ENCODE assay signal across 11 cellular contexts in the genomic region with DNA sequence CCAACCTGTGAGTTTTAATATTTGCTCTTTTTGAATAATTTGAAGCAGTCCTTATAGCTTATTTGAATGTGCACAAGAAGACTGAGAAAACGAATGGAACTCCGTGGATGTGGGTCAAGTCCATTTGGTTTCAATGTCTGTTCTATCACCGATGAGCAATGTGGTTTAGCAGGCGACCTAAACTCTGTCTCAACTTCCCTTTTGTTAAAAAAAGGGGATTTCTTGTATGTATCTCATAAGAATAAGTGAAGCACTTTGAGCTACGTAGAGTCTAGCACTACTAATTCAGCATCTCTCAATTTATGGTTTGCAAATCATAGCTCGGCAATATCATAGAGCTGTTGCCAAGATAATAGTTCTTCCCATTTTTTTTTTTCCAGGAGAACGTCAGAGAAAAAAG. TPM values are rescaled to one million over a fixed set of nuclear protein-coding genes. Genes with fewer than 3 reads are reported as not detected.
DNase-seq lines count a peak whose midpoint lies in the region; ATAC-seq and TF ChIP-seq lines count a peak whose summit lies in the region.
"Had no signal": no experiment of that assay in that cellular context is flagged by ENCODE, and none has a peak within 500 bp of the region (broad histone marks: within the 10 kb centered on the region; RNA-seq: fewer than 3 reads in every experiment).

No MANE protein-coding gene starts in this region.

- H3K4me1 Mint-ChIP-seq in natural killer cell treated with Interleukin-12 subunit alpha and Interleukin-12 subunit beta and Interleukin-15 and Interleukin-18, amount 100 ng/mL, for 72 hours (ENCODE audit: low read depth in 2 of 2), result peaks cover 34 to 43% of the 10 kb centered on the region in 2 donors
- H3K4me1 Mint-ChIP-seq in natural killer cell, result peaks cover 17 to 29% of the 10 kb centered on the region in 2 donors

- no peak overlapping the region for H3K27ac Mint-ChIP-seq in natural killer cell treated with Interleukin-12 subunit alpha and Interleukin-12 subunit beta and Interleukin-15 and Interleukin-18, amount 100 ng/mL, for 72 hours
- no peak overlapping the region for H3K27ac Mint-ChIP-seq in natural killer cell
- H3K27ac Mint-ChIP-seq: activated T-cell treated with anti-CD3 and anti-CD28 coated beads, Interleukin-2, amount 50 U/mL, for 24 hours had no signal

- no peaks in the 10 kb centered on the region for H3K27me3 ChIP-seq in foreskin keratinocyte
- H3K27me3 ChIP-seq in WERI-Rb-1 (ENCODE audit: insufficient read depth, low read depth, severe bottlenecking), result no peaks in the 10 kb centered on the region

- H3K9me3 ChIP-seq in WERI-Rb-1 (ENCODE audit: severe bottlenecking), result no peaks in the 10 kb centered on the region

- TF ChIP-seq CTCF in natural killer cell (IDR thresholded peaks at IDR 0.05), result no peak
- TF ChIP-seq CTCF in foreskin keratinocyte (conservative IDR thresholded peaks at IDR 0.05), result no peak
- no peak for TF ChIP-seq CTCF in WERI-Rb-1 (IDR thresholded peaks at IDR 0.05; ENCODE audit: low read depth, low read length)

- H3K27ac ChIP-seq in foreskin keratinocyte (no peak overlapping the region), WERI-Rb-1 (no peak overlapping the region)

- peak overlapping the region; percentile 28 for H3K4me3 Mint-ChIP-seq in natural killer cell treated with Interleukin-12 subunit alpha and Interleukin-12 subunit beta and Interleukin-15 and Interleukin-18, amount 100 ng/mL, for 72 hours
- H3K4me3 Mint-ChIP-seq in natural killer cell, result no peak overlapping the region
- H3K4me3 Mint-ChIP-seq: activated T-cell treated with anti-CD3 and anti-CD28 coated beads, Interleukin-2, amount 50 U/mL, for 24 hours had no signal

- no peaks in the 10 kb centered on the region for H3K9me3 Mint-ChIP-seq in natural killer cell treated with Interleukin-12 subunit alpha and Interleukin-12 subunit beta and Interleukin-15 and Interleukin-18, amount 100 ng/mL, for 72 hours
- no peaks in the 10 kb centered on the region for H3K9me3 Mint-ChIP-seq in natural killer cell
- H3K9me3 Mint-ChIP-seq: activated T-cell treated with anti-CD3 and anti-CD28 coated beads, Interleukin-2, amount 50 U/mL, for 24 hours had no signal

- no peaks in the 10 kb centered on the region for H3K36me3 Mint-ChIP-seq in natural killer cell treated with Interleukin-12 subunit alpha and Interleukin-12 subunit beta and Interleukin-15 and Interleukin-18, amount 100 ng/mL, for 72 hours
- H3K36me3 Mint-ChIP-seq in natural killer cell, result no peaks in the 10 kb centered on the region

- no peak overlapping the region for H3K4me3 ChIP-seq in WERI-Rb-1 (ENCODE audit: low read depth, low read length)

- ATAC-seq in natural killer cell treated with Interleukin-12 subunit alpha and Interleukin-12 subunit beta and Interleukin-15 and Interleukin-18, amount 100 ng/mL, for 72 hours, result no peak
- ATAC-seq in natural killer cell (no peak), HG02938 (IDR thresholded peaks at IDR 0.05; ENCODE audit: unreplicated experiment) (peak; percentile 17), foreskin keratinocyte (no peak), HG03520 (IDR thresholded peaks at IDR 0.05; ENCODE audit: unreplicated experiment) (no peak)

- DNase-seq in natural killer cell treated with Interleukin-12 subunit alpha and Interleukin-12 subunit beta and Interleukin-15 and Interleukin-18, amount 100 ng/mL, for 72 hours (ENCODE audit: low spot score), result peak; percentile 69
- no peak for DNase-seq in natural killer cell
- peak; percentile 63 for DNase-seq in OCI-M1 (lab: John Stamatoyannopoulos, UW)
- no peak for DNase-seq in foreskin keratinocyte
- no peak for DNase-seq in KG1 (lab: John Stamatoyannopoulos, UW)
- no peak for DNase-seq in WERI-Rb-1
- DNase-seq: activated T-cell treated with anti-CD3 and anti-CD28 coated beads, Interleukin-2, amount 50 U/mL, for 24 hours; amniotic stem cell; islet precursor cell had no signal

- no peaks in the 10 kb centered on the region for H3K27me3 Mint-ChIP-seq in natural killer cell treated with Interleukin-12 subunit alpha and Interleukin-12 subunit beta and Interleukin-15 and Interleukin-18, amount 100 ng/mL, for 72 hours
- H3K27me3 Mint-ChIP-seq in natural killer cell (ENCODE audit: low read depth in 2 of 2), result no peaks in the 10 kb centered on the region
- H3K27me3 Mint-ChIP-seq: activated T-cell treated with anti-CD3 and anti-CD28 coated beads, Interleukin-2, amount 50 U/mL, for 24 hours had no signal

- H3K36me3 ChIP-seq in WERI-Rb-1, result no peaks in the 10 kb centered on the region; the same call in 1 of the 2 replicates

- peaks cover 4% of the 10 kb centered on the region for H3K4me1 ChIP-seq in foreskin keratinocyte

- intact Hi-C loops in natural killer cell (cut with micrococcal nuclease), result no loop called here

RNA-seq across cellular contexts. Expression of a gene that starts 4.6 kb away (rescaled TPM):
- 10 to 100 TPM; 40.0 to 41.0 TPM for total RNA-seq in natural killer cell treated with Interleukin-12 subunit alpha and Interleukin-12 subunit beta and Interleukin-15 and Interleukin-18, amount 100 ng/mL, for 72 hours
- 100 to 1,000 TPM in 1 of 3 donors, 10 to 100 TPM in 2; 85.5 to 156 (median 96.3) TPM for total RNA-seq in natural killer cell
- 23.1 and 30.1 TPM in 2 replicates for total RNA-seq in foreskin keratinocyte
- 2.8 and 3.5 TPM in 2 replicates for polyA plus RNA-seq in foreskin keratinocyte

Comparison
In these comparisons a context has a peak if more than half of its experiments do, and no peak if none do; other contexts are left out.
1. DNase-seq: peak in natural killer cell treated with Interleukin-12 subunit alpha and Interleukin-12 subunit beta and Interleukin-15 and Interleukin-18, amount 100 ng/mL, for 72 hours (single experiment) and OCI-M1 (single experiment); none in natural killer cell (single experiment), foreskin keratinocyte (0 of 2), KG1 (single experiment) and WERI-Rb-1 (single experiment).